Comparison of ENCODE assay signal across 8 cellular contexts in genomic region chr5:71533614-71534013, GRCh38. TPM values are rescaled to one million over a fixed set of nuclear protein-coding genes. Genes with fewer than 3 reads are reported as not detected.
A peak's percentile ranks its signal among the peaks of the same experiment; 100 is the strongest.
DNase-seq lines count a peak whose midpoint lies in the region; TF ChIP-seq lines count a peak whose summit lies in the region.

No MANE protein-coding gene starts in this region.

- no peak overlapping the region for H3K4me2 ChIP-seq in mesendoderm (ENCODE audit: low read length)

- no peaks in the 10 kb centered on the region for H3K9me3 Mint-ChIP-seq in HFFc6

- H3K23ac ChIP-seq in mesendoderm (ENCODE audit: low read length), result no peak overlapping the region

- no peaks in the 10 kb centered on the region for H3K36me3 ChIP-seq in mesendoderm (ENCODE audit: control insufficient read depth, insufficient read depth, low read length)

- no peak overlapping the region for H3K18ac ChIP-seq in mesendoderm (ENCODE audit: low read length)

- no peak overlapping the region for H3K27ac ChIP-seq in mesendoderm (ENCODE audit: low read depth, low read length)
- H3K27ac ChIP-seq in RWPE1, result no peak overlapping the region

- H2BK5ac ChIP-seq in mesendoderm (ENCODE audit: low read length), result no peak overlapping the region

- H3K4me3 ChIP-seq in mesendoderm (ENCODE audit: low read length), result no peak overlapping the region

- no CpG with 5 or more reads among the region's 1 CpG for WGBS in mesendoderm (ENCODE audit: extremely low coverage, insufficient coverage, low lambda C conversion rate)

- H3K4me3 Mint-ChIP-seq in HFFc6, result no peak overlapping the region

- H3K79me1 ChIP-seq in mesendoderm (ENCODE audit: low read length), result peaks cover 2% of the 10 kb centered on the region

- no peak overlapping the region for H2BK15ac ChIP-seq in mesendoderm (replicated peaks; ENCODE audit: low read depth)

- H2AK5ac ChIP-seq in mesendoderm (ENCODE audit: low read length), result no peak overlapping the region

- peak overlapping the region; percentile 64 for H3K27ac Mint-ChIP-seq in HFFc6

- no peaks in the 10 kb centered on the region for H3K27me3 ChIP-seq in mesendoderm (ENCODE audit: insufficient read depth, low read length, poor library complexity)

- peak; percentile 50 for DNase-seq in ELR (ENCODE audit: low read depth)
- DNase-seq in HFFc6, result peak; percentile 45
- DNase-seq in astrocyte of the hippocampus (ENCODE audit: low read depth, low spot score), result peak; percentile 48
- peak; percentile 1 for DNase-seq in mesendoderm
- no peak for DNase-seq in stimulated activated CD4-positive, alpha-beta T cell treated with anti-CD3 and anti-CD28 coated beads, Interleukin-4, amount 100 ng/mL, for 4 hours
- DNase-seq in activated CD8-positive, alpha-beta memory T cell treated with anti-CD3 and anti-CD28 coated beads for 24 hours, result no peak
- no peak for DNase-seq in RWPE1 (ENCODE audit: low spot score)
- no peak for DNase-seq in stimulated activated CD4-positive, alpha-beta T cell treated with anti-CD3 and anti-CD28 coated beads, Interleukin-4, amount 100 ng/mL, for 1 hour

- H3K27me3 Mint-ChIP-seq in HFFc6 (ENCODE audit: insufficient read depth), result no peaks in the 10 kb centered on the region

- H4K5ac ChIP-seq in mesendoderm (ENCODE audit: low read length), result no peak overlapping the region

- H3K4me1 ChIP-seq in mesendoderm (ENCODE audit: control insufficient read depth, low read depth, low read length), result no peaks in the 10 kb centered on the region

- no peak overlapping the region for H2BK120ac ChIP-seq in mesendoderm (ENCODE audit: low read depth, low read length)

- CTCF ChIA-PET in RWPE1 (lab: Yijun Ruan, JAX), result no interaction called here

- POLR2A ChIA-PET in RWPE1 (lab: Yijun Ruan, JAX; ENCODE audit: low non-redundant PET), result no interaction called here

- H3K9ac ChIP-seq in mesendoderm (ENCODE audit: low read length), result no peak overlapping the region

- TF ChIP-seq CTCF in HFFc6 (IDR thresholded peaks at IDR 0.05), result no peak
- TF ChIP-seq CTCF in RWPE1 (conservative IDR thresholded peaks at IDR 0.05; ENCODE audit: low read depth), result no peak

- H3K4me1 Mint-ChIP-seq in HFFc6 (ENCODE audit: low read depth), result peaks cover 31% of the 10 kb centered on the region

- no peak overlapping the region for H3K56ac ChIP-seq in mesendoderm (ENCODE audit: low read length)

- no peak overlapping the region for H3K4ac ChIP-seq in mesendoderm (ENCODE audit: low read depth, low read length)

- no peak overlapping the region for H4K8ac ChIP-seq in mesendoderm (ENCODE audit: low read depth, low read length)

- H3K36me3 Mint-ChIP-seq in HFFc6 (ENCODE audit: low read depth), result peaks cover 34% of the 10 kb centered on the region

- H3K79me2 ChIP-seq in mesendoderm (ENCODE audit: control insufficient read depth, insufficient read depth, low read length), result no peaks in the 10 kb centered on the region

RNA-seq across cellular contexts. Expression of gene MCCC2, which starts 53.5 kb away (rescaled TPM):
- total RNA-seq in HFFc6 (2021; fragmentation: NEBNext Ultra II Directional; extraction: Animal tissue kit (Norgen Biotek cat#: 25700)), result 10 to 100 TPM; 11.7 to 22.4 (median 14.0) TPM
- polyA plus RNA-seq in mesendoderm (2013, experiment 1 of 2), result 48.3 TPM
- polyA plus RNA-seq in mesendoderm (2013, experiment 2 of 2), result 48.6 TPM

Comparison
In these comparisons a context has a peak if more than half of its experiments do, and no peak if none do; other contexts are left out.
1. DNase-seq: peak in ELR (single experiment), HFFc6 (single experiment), astrocyte of the hippocampus (single experiment) and mesendoderm (single experiment); none in stimulated activated CD4-positive, alpha-beta T cell treated with anti-CD3 and anti-CD28 coated beads, Interleukin-4, amount 100 ng/mL, for 4 hours (0 of 2), activated CD8-positive, alpha-beta memory T cell treated with anti-CD3 and anti-CD28 coated beads for 24 hours (single experiment), RWPE1 (single experiment) and stimulated activated CD4-positive, alpha-beta T cell treated with anti-CD3 and anti-CD28 coated beads, Interleukin-4, amount 100 ng/mL, for 1 hour (single experiment).